ENCODE assay signal across 17 cellular contexts in genomic region chr6:48915591-48915990, GRCh38.
"Had no signal": no experiment of that assay in that cellular context is flagged by ENCODE, and none has a peak within 500 bp of the region (broad histone marks: within the 10 kb centered on the region; RNA-seq: fewer than 3 reads in every experiment).

No MANE protein-coding gene starts in this region.

- H3K4me1 Mint-ChIP-seq: naive thymus-derived CD4-positive, alpha-beta T cell; nephron progenitor cell had no signal

- H3K4me3 ChIP-seq: dorsolateral prefrontal cortex, heart left ventricle, right atrium auricular region, sigmoid colon, skin epidermis had no signal

- H3K27ac ChIP-seq: dorsolateral prefrontal cortex, heart left ventricle, right atrium auricular region, sigmoid colon, skin epidermis had no signal

- H3K27me3 Mint-ChIP-seq: naive thymus-derived CD4-positive, alpha-beta T cell had no signal

- H3K4me3 Mint-ChIP-seq: naive thymus-derived CD4-positive, alpha-beta T cell; nephron progenitor cell had no signal

- DNase-seq: cortex of kidney; dorsolateral prefrontal cortex; effector CD8-positive, alpha-beta T cell; foreskin melanocyte; heart left ventricle; hippocampal formation; mesendoderm; naive thymus-derived CD4-positive, alpha-beta T cell; nephron progenitor cell; posterior cingulate gyrus; sigmoid colon; stimulated activated CD4-positive, alpha-beta T cell treated with anti-CD3 and anti-CD28 coated beads, Interleukin-12 subunit alpha, Interleukin-12 subunit beta, amount 100 ng/mL, for 4 hours; stimulated activated naive CD4-positive, alpha-beta T cell treated with Interleukin-2 at 50 U/mL for 16 hours; trophoblast cell had no signal

- ATAC-seq: esophagus mucosa; heart left ventricle; naive thymus-derived CD4-positive, alpha-beta T cell had no signal

- H3K27ac Mint-ChIP-seq: nephron progenitor cell had no signal

- H3K36me3 Mint-ChIP-seq: naive thymus-derived CD4-positive, alpha-beta T cell had no signal

- H3K9me3 Mint-ChIP-seq: nephron progenitor cell had no signal
